ENCODE assay signal across 8 cellular contexts in the genomic region with DNA sequence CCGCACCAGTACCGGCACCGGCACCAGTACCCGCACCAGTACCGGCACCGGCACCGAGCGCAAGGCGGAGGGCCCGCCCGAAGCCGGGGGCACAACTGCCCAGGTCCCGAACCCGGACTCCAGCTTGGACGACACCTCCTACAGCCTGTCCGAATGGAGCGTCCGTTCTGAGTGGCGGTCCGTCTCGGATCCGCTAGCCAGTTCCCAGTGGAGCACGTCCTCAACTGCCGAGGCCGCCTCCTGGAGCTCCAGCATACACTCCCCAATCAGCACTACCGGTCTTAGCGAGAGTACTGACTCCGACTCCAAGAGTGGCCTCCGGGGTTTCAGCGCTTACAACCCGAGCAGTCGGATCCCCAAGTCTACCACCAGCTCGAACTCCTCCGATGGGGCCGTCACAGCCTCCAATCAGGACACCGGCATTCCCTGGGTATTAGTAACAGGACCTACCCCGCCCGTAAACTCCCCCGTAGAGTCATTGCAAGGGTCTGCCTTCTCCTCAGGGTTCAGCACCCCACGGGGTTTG. TPM values are rescaled to one million over a fixed set of nuclear protein-coding genes. Genes with fewer than 3 reads are reported as not detected.
A peak's percentile ranks its signal among the peaks of the same experiment; 100 is the strongest.
DNase-seq lines count a peak whose midpoint lies in the region; ATAC-seq and TF ChIP-seq lines count a peak whose summit lies in the region.

No MANE protein-coding gene starts in this region.

- intact Hi-C loops in testis (cut with DNase I; ENCODE audit: low total_unique reads), result no loop called here

- peak overlapping the region; percentile 86 for H3K9ac ChIP-seq in mucosa of stomach (ENCODE audit: low read length)

- H3K4me3 Mint-ChIP-seq in IgD-negative memory B cell, result peak overlapping the region; percentile 83 to 94 (median 86)
- H3K4me3 Mint-ChIP-seq in activated CD8-positive, alpha-beta T cell treated with anti-CD3 and anti-CD28 coated beads, Interleukin-2, amount 10 ng/mL, durations not matched to agents 7 days and 5 days, result peak overlapping the region; percentile 83

- peak overlapping the region; percentile 63 for H3K4me3 ChIP-seq in mucosa of stomach (ENCODE audit: low read length)
- H3K4me3 ChIP-seq in testis, result peak overlapping the region; percentile 63 to 70

- no peak for TF ChIP-seq POLR2A in testis (IDR thresholded peaks at IDR 0.05)

- DNase-seq in GM13976 (ENCODE audit: low spot score) (peak; percentile 12), testis (peak; percentile 18), cortex of kidney (lab: John Stamatoyannopoulos, UW) (no peak), cerebellar nuclear complex (lab: John Stamatoyannopoulos, UW) (no peak)
- DNase-seq in activated CD8-positive, alpha-beta T cell treated with anti-CD3 and anti-CD28 coated beads, Interleukin-2, amount 10 ng/mL, durations not matched to agents 7 days and 5 days, result peak; percentile 36

- in situ Hi-C loops in GM13976 (cut with MboI; ENCODE audit: low sequenced_read_pairs, unreplicated experiment), result no loop called here

- H3K27me3 ChIP-seq in mucosa of stomach (ENCODE audit: control insufficient read depth, insufficient read depth, low read length) (no peaks in the 10 kb centered on the region), testis (no peaks in the 10 kb centered on the region)

- peaks cover 14% of the 10 kb centered on the region for H3K27me3 Mint-ChIP-seq in IgD-negative memory B cell
- H3K27me3 Mint-ChIP-seq in activated CD8-positive, alpha-beta T cell treated with anti-CD3 and anti-CD28 coated beads, Interleukin-2, amount 10 ng/mL, durations not matched to agents 7 days and 5 days (ENCODE audit: low read depth), result peaks cover 13% of the 10 kb centered on the region

- CTCF ChIA-PET in activated CD8-positive, alpha-beta T cell treated with anti-CD3 and anti-CD28 coated beads, Interleukin-2, amount 10 ng/mL, durations not matched to agents 7 days and 5 days (lab: Charles Lee), result no interaction called here

- WGBS in testis, 2 donors, result 0% methylated on average over 3 to 22 of the region's 40 CpGs

- H3K4me1 Mint-ChIP-seq in IgD-negative memory B cell, result no peaks in the 10 kb centered on the region
- H3K4me1 Mint-ChIP-seq in activated CD8-positive, alpha-beta T cell treated with anti-CD3 and anti-CD28 coated beads, Interleukin-2, amount 10 ng/mL, durations not matched to agents 7 days and 5 days (ENCODE audit: low read depth), result peaks cover 8% of the 10 kb centered on the region

- H3K9me3 Mint-ChIP-seq in IgD-negative memory B cell, result peaks cover 0 to 6% (median 1%) of the 10 kb centered on the region in 3 donors
- H3K9me3 Mint-ChIP-seq in activated CD8-positive, alpha-beta T cell treated with anti-CD3 and anti-CD28 coated beads, Interleukin-2, amount 10 ng/mL, durations not matched to agents 7 days and 5 days (ENCODE audit: insufficient read depth), result no peaks in the 10 kb centered on the region

- H3K27ac Mint-ChIP-seq in IgD-negative memory B cell, result peak overlapping the region in 1 of 3 donors; percentile 65
- H3K27ac Mint-ChIP-seq in activated CD8-positive, alpha-beta T cell treated with anti-CD3 and anti-CD28 coated beads, Interleukin-2, amount 10 ng/mL, durations not matched to agents 7 days and 5 days, result peak overlapping the region; percentile 63

- TF ChIP-seq CTCF in GM13976 (IDR thresholded peaks at IDR 0.05; ENCODE audit: borderline replicate concordance, control extremely low read depth, extremely low read depth, insufficient read depth, missing control alignments) (no peak), testis (IDR thresholded peaks at IDR 0.05) (no peak)

- H3K4me1 ChIP-seq in mucosa of stomach (ENCODE audit: control insufficient read depth, insufficient read depth, low read length), result no peaks in the 10 kb centered on the region
- no peaks in the 10 kb centered on the region for H3K4me1 ChIP-seq in testis

- H3K36me3 ChIP-seq in mucosa of stomach (ENCODE audit: control insufficient read depth, insufficient read depth, low read length), result no peaks in the 10 kb centered on the region
- H3K36me3 ChIP-seq in testis (ENCODE audit: low read depth, missing control alignments), result no peaks in the 10 kb centered on the region

- H3K9me3 ChIP-seq in mucosa of stomach (ENCODE audit: control insufficient read depth, low read length), result no peaks in the 10 kb centered on the region
- no peaks in the 10 kb centered on the region for H3K9me3 ChIP-seq in testis

- peak; percentile 48 for ATAC-seq in activated CD8-positive, alpha-beta T cell treated with anti-CD3 and anti-CD28 coated beads, Interleukin-2, amount 10 ng/mL, durations not matched to agents 7 days and 5 days
- peak; percentile 42 for ATAC-seq in esophagus mucosa

- peak overlapping the region; percentile 63 to 78 for H3K27ac ChIP-seq in testis

- POLR2A ChIA-PET in activated CD8-positive, alpha-beta T cell treated with anti-CD3 and anti-CD28 coated beads, Interleukin-2, amount 10 ng/mL, durations not matched to agents 7 days and 5 days (lab: Charles Lee), result no interaction called here

- no peaks in the 10 kb centered on the region for H3K36me3 Mint-ChIP-seq in IgD-negative memory B cell
- H3K36me3 Mint-ChIP-seq in activated CD8-positive, alpha-beta T cell treated with anti-CD3 and anti-CD28 coated beads, Interleukin-2, amount 10 ng/mL, durations not matched to agents 7 days and 5 days (ENCODE audit: low read depth), result no peaks in the 10 kb centered on the region

RNA-seq across cellular contexts. Expression of a gene that starts 0.9 kb away (rescaled TPM):
- polyA plus RNA-seq in IgD-negative memory B cell (not detected), testis (ENCODE audit: insufficient read depth, low read depth, low replicate concordance) (11.8 TPM)
- not detected for total RNA-seq in activated CD8-positive, alpha-beta T cell treated with anti-CD3 and anti-CD28 coated beads, Interleukin-2, amount 10 ng/mL, durations not matched to agents 7 days and 5 days
- total RNA-seq in esophagus mucosa (88.9 TPM), testis (10 to 100 TPM in 1 of 2 donors, 1 to 10 TPM in 1; 6.5 to 12.3 TPM)

Comparison
In these comparisons a context has a peak if more than half of its experiments do, and no peak if none do; other contexts are left out.
1. DNase-seq: peak in GM13976 (single experiment), activated CD8-positive, alpha-beta T cell treated with anti-CD3 and anti-CD28 coated beads, Interleukin-2, amount 10 ng/mL, durations not matched to agents 7 days and 5 days (single experiment) and testis (single experiment); none in cortex of kidney (single experiment) and cerebellar nuclear complex (0 of 2).
2. RNA of a gene that starts 0.9 kb away (total RNA-seq): 88.9 TPM in esophagus mucosa (single experiment) and 6.5 to 12.3 TPM in testis; not detected in activated CD8-positive, alpha-beta T cell treated with anti-CD3 and anti-CD28 coated beads, Interleukin-2, amount 10 ng/mL, durations not matched to agents 7 days and 5 days; every median in the first group is over 4 times any median in the second.